17 cellular contexts compared by ENCODE assay signal in genomic region chr3:144843099-144843498, GRCh38.
DNase-seq lines count a peak whose midpoint lies in the region; ATAC-seq and TF ChIP-seq lines count a peak whose summit lies in the region.
"Had no signal": no experiment of that assay in that cellular context is flagged by ENCODE, and none has a peak within 500 bp of the region (broad histone marks: within the 10 kb centered on the region; RNA-seq: fewer than 3 reads in every experiment).

No MANE protein-coding gene starts in this region.

- intact Hi-C loops in A673 (cut with micrococcal nuclease; ENCODE audit: unreplicated experiment) = no loop called here

- H3K36me3 ChIP-seq in A673 (ENCODE audit: insufficient read depth, low read length, poor library complexity, severe bottlenecking) = no peaks in the 10 kb centered on the region
- H3K36me3 ChIP-seq: BLaER1 treated with 17β-estradiol and CSF1 and Interleukin-3, amounts not matched to agents 10 nM and 100 nM; neutrophil; vagina had no signal

- CTCF ChIA-PET in A673 (lab: Charles Lee) = no interaction called here

- peak; percentile 50 for TF ChIP-seq CTCF in A673 (conservative IDR thresholded peaks at IDR 0.05; ENCODE audit: low read depth, low read length)
- TF ChIP-seq CTCF in fibroblast of the aortic adventitia (IDR thresholded peaks at IDR 0.05; ENCODE audit: insufficient read depth, low read length) = peak; percentile 23

- ATAC-seq in GM21390 (IDR thresholded peaks at IDR 0.05; ENCODE audit: unreplicated experiment) = no peak
- ATAC-seq in HG03342 (IDR thresholded peaks at IDR 0.05; ENCODE audit: unreplicated experiment) = no peak
- ATAC-seq: left cardiac atrium had no signal

- POLR2A ChIA-PET in A673 (lab: Charles Lee; ENCODE audit: low non-redundant PET) = no interaction called here

- H3K27me3 ChIP-seq in A673 (replicated peaks; ENCODE audit: insufficient read depth, low read depth, low read length, poor library complexity) = no peaks in the 10 kb centered on the region
- H3K27me3 ChIP-seq: BLaER1 treated with 17β-estradiol and CSF1 and Interleukin-3, amounts not matched to agents 10 nM and 100 nM; neutrophil; vagina had no signal

- no TSS peak for BruUV-seq in A673 (replicated peaks; lab: Mats Ljungman, UMichigan)

- H3K27ac ChIP-seq in A673 (ENCODE audit: low read depth, low read length, poor library complexity, severe bottlenecking) = no peak overlapping the region
- H3K27ac ChIP-seq: BLaER1 treated with 17β-estradiol and CSF1 and Interleukin-3, amounts not matched to agents 10 nM and 100 nM; GM23248; neutrophil; vagina had no signal

- H3K4me1 ChIP-seq in A673 (ENCODE audit: insufficient read depth, low read length, poor library complexity, severe bottlenecking) = no peaks in the 10 kb centered on the region
- H3K4me1 ChIP-seq: vagina had no signal

- H3K4me3 ChIP-seq in A673 (ENCODE audit: low read depth, low read length, poor library complexity, severe bottlenecking) (no peak overlapping the region), fibroblast of the aortic adventitia (ENCODE audit: low read depth, low read length) (no peak overlapping the region)
- H3K4me3 ChIP-seq: BLaER1 treated with 17β-estradiol and CSF1 and Interleukin-3, amounts not matched to agents 10 nM and 100 nM; GM23248; vagina had no signal

- DNase-seq in A673 (ENCODE audit: low spot score) = peak; percentile 58
- DNase-seq in Kasumi-1 (lab: John Stamatoyannopoulos, UW) = peak; percentile 19 to 34
- peak; percentile 52 for DNase-seq in RPMI7951 (ENCODE audit: low read depth)
- peak; percentile 4 for DNase-seq in fibroblast of the aortic adventitia (ENCODE audit: low read depth)
- DNase-seq in NCI-H1092 treated with DMSO at 0.1 percent for 48 hours (lab: John Stamatoyannopoulos, UW) = no peak
- DNase-seq in midbrain (lab: John Stamatoyannopoulos, UW) = no peak
- DNase-seq: activated CD8-positive, alpha-beta memory T cell treated with anti-CD3 and anti-CD28 coated beads for 24 hours; foreskin melanocyte; GM23248; left cardiac atrium; NCI-H1694; T-helper 9 cell had no signal

- H3K9me3 ChIP-seq in A673 (ENCODE audit: low read depth, low read length, poor library complexity, severe bottlenecking) = peaks cover 7% of the 10 kb centered on the region
- H3K9me3 ChIP-seq: neutrophil, vagina had no signal

Comparison
In these comparisons a context has a peak if more than half of its experiments do, and no peak if none do; other contexts are left out.
1. DNase-seq: peak in A673 (single experiment), Kasumi-1 (2 of 2), RPMI7951 (single experiment) and fibroblast of the aortic adventitia (single experiment); none in NCI-H1092 treated with DMSO at 0.1 percent for 48 hours (single experiment) and midbrain (single experiment).